In genomic region chr1:172394167-172394751, GRCh38 we compare ENCODE assay signal across 8 cellular contexts. TPM values are rescaled to one million over a fixed set of nuclear protein-coding genes. Genes with fewer than 3 reads are reported as not detected.
DNase-seq lines count a peak whose midpoint lies in the region; ATAC-seq and TF ChIP-seq lines count a peak whose summit lies in the region.

No MANE protein-coding gene starts in this region.

- peak; percentile 12 for DNase-seq in Caki2 (ENCODE audit: low read depth)
- peak; percentile 51 for DNase-seq in NCI-H69 (lab: John Stamatoyannopoulos, UW)
- peak; percentile 49 for DNase-seq in activated gamma-delta T cell treated with anti-CD3 and anti-CD28 coated beads, Interleukin-2, amount 50 U/mL, for 16 hours (ENCODE audit: low read depth)
- no peak for DNase-seq in right lobe of liver
- DNase-seq in stimulated activated CD8-positive, alpha-beta memory T cell treated with anti-CD3 and anti-CD28 coated beads, Interleukin-7, amount 100 ng/mL, for 48 hours (ENCODE audit: extremely low read depth in 1 of 2, low read depth in 1 of 2) = peak; percentile 19 to 40
- DNase-seq in NCI-H748 treated with DMSO at 0.1 percent for 48 hours (lab: John Stamatoyannopoulos, UW) = no peak
- DNase-seq in NCI-H774 (lab: John Stamatoyannopoulos, UW) = no peak

- H3K27me3 ChIP-seq in right lobe of liver = no peaks in the 10 kb centered on the region

- no peaks in the 10 kb centered on the region for H3K4me1 ChIP-seq in right lobe of liver

- no peak for TF ChIP-seq POLR2A in right lobe of liver (IDR thresholded peaks at IDR 0.05)

- peak; percentile 79 for ATAC-seq in GM21528 (IDR thresholded peaks at IDR 0.05; ENCODE audit: low FRiP score, unreplicated experiment)
- peak; percentile 38 to 61 (median 44) for ATAC-seq in right lobe of liver

- intact Hi-C loops in right lobe of liver (cut with DNase I) = no loop called here

- no peaks in the 10 kb centered on the region for H3K9me3 ChIP-seq in right lobe of liver

- in situ Hi-C loops in Caki2 (cut with HindIII; ENCODE audit: low pct_unique_long_range_greater_than_20kb, low sequenced_read_pairs) = no loop called here

- no peak for TF ChIP-seq CTCF in right lobe of liver (IDR thresholded peaks at IDR 0.05)

- no peaks in the 10 kb centered on the region for H3K36me3 ChIP-seq in right lobe of liver

- peak overlapping the region in 1 of 3 donors; percentile 55 for H3K27ac ChIP-seq in right lobe of liver

- H3K4me3 ChIP-seq in right lobe of liver = no peak overlapping the region

- whole genome bisulfite sequencing in right lobe of liver (ENCODE audit: insufficient coverage, low coverage, low lambda C conversion rate, missing lambda C conversion rate) = 37% methylated on average over 4 of the region's 4 CpGs

RNA-seq across cellular contexts. Expression of gene C1orf105, which starts 26.2 kb away (rescaled TPM):
- total RNA-seq in Caki2 (2014; rRNA removed; shearing (Covaris generic); ENCODE audit: low replicate concordance) = not detected in 2 replicates
- 1 to 10 TPM in 1 of 6 experiments, under 1 TPM in 3, not detected in 2; 0.24 to 1.3 (median 0.46) TPM for total RNA-seq in right lobe of liver

RNA-seq across cellular contexts. Expression of gene PIGC, which starts 49.6 kb away (rescaled TPM):
- 27.1 and 33.3 TPM in 2 replicates for total RNA-seq in Caki2 (2014; rRNA removed; shearing (Covaris generic); ENCODE audit: low replicate concordance)
- total RNA-seq in right lobe of liver = 10 to 100 TPM in 2 of 6 experiments, 1 to 10 TPM in 4; 6.7 to 12.0 (median 8.7) TPM

Comparison
In these comparisons a context has a peak if more than half of its experiments do, and no peak if none do; other contexts are left out.
1. DNase-seq: peak in Caki2 (single experiment), NCI-H69 (single experiment), activated gamma-delta T cell treated with anti-CD3 and anti-CD28 coated beads, Interleukin-2, amount 50 U/mL, for 16 hours (single experiment) and stimulated activated CD8-positive, alpha-beta memory T cell treated with anti-CD3 and anti-CD28 coated beads, Interleukin-7, amount 100 ng/mL, for 48 hours (2 of 2); none in right lobe of liver (0 of 3), NCI-H748 treated with DMSO at 0.1 percent for 48 hours (single experiment) and NCI-H774 (single experiment).